ENCODE assay signal across 1 cellular context in genomic region chr1:235073331-235073967, GRCh38.
TF ChIP-seq lines count a peak whose summit lies in the region.

No MANE protein-coding gene starts in this region.

TF ChIP-seq in HepG2, 621 proteins besides CTCF, POLR2A, EP300 and RAD21 (continued from another document and continues in another):
- TF ChIP-seq ZNF775 (CRISPR knock-in tag; IDR thresholded peaks at IDR 0.05; ENCODE audit: borderline replicate concordance) (peak; percentile 52; the same call in 1 of the 2 replicates), MED8 (CRISPR knock-in tag; IDR thresholded peaks at IDR 0.05; ENCODE audit: insufficient replicate concordance) (peak; percentile 98), ZNF782 (CRISPR knock-in tag; IDR thresholded peaks at IDR 0.05; ENCODE audit: borderline replicate concordance) (no peak), SOX5 (CRISPR knock-in tag; IDR thresholded peaks at IDR 0.05; ENCODE audit: borderline replicate concordance) (peak; percentile 91), ZNF800 (CRISPR knock-in tag; IDR thresholded peaks at IDR 0.05) (no peak), CBX1 (IDR thresholded peaks at IDR 0.05; ENCODE audit: low read depth) (no peak), ZNF160 (CRISPR knock-in tag; IDR thresholded peaks at IDR 0.05) (no peak), SALL1 (CRISPR knock-in tag; IDR thresholded peaks at IDR 0.05) (peak; percentile 95), SIX1 (CRISPR knock-in tag; IDR thresholded peaks at IDR 0.05; ENCODE audit: borderline replicate concordance) (peak; percentile 93), SNAPC4 (CRISPR knock-in tag; IDR thresholded peaks at IDR 0.05) (0 out of 2 replicates have a peak, but pooled peaks have one; percentile 76), ZFY (CRISPR knock-in tag; IDR thresholded peaks at IDR 0.05) (peak; percentile 41), ZNF253 (CRISPR knock-in tag; IDR thresholded peaks at IDR 0.05; ENCODE audit: borderline replicate concordance) (peak; percentile 97; the same call in 1 of the 2 replicates), REXO4 (CRISPR knock-in tag; IDR thresholded peaks at IDR 0.05; ENCODE audit: borderline replicate concordance) (0 out of 2 replicates have a peak, but pooled peaks have one; percentile 50), GLMP (CRISPR knock-in tag; IDR thresholded peaks at IDR 0.05; ENCODE audit: borderline replicate concordance) (no peak), ZNF790 (CRISPR knock-in tag; IDR thresholded peaks at IDR 0.05; ENCODE audit: borderline replicate concordance) (0 out of 2 replicates have a peak, but pooled peaks have one; percentile 10), TOE1 (CRISPR knock-in tag; IDR thresholded peaks at IDR 0.05) (no peak), ZBTB4 (CRISPR knock-in tag; IDR thresholded peaks at IDR 0.05; ENCODE audit: borderline replicate concordance) (0 out of 2 replicates have a peak, but pooled peaks have one; percentile 32), CCAR2 (optimal IDR thresholded peaks at IDR 0.05; ENCODE audit: low read depth, low read length) (no peak), ZNF30 (CRISPR knock-in tag; IDR thresholded peaks at IDR 0.05) (no peak), ZNF121 (CRISPR knock-in tag; IDR thresholded peaks at IDR 0.05) (peak; percentile 73), NRL (CRISPR knock-in tag; IDR thresholded peaks at IDR 0.05; ENCODE audit: borderline replicate concordance) (peak; percentile 77; the same call in 1 of the 2 replicates), ZNF546 (CRISPR knock-in tag; conservative IDR thresholded peaks at IDR 0.05) (0 out of 2 replicates have a peak, but pooled peaks have one; percentile 55), MEF2D (CRISPR knock-in tag; IDR thresholded peaks at IDR 0.05) (peak; percentile 72; the same call in 1 of the 2 replicates), DNMT3B (CRISPR knock-in tag; conservative IDR thresholded peaks at IDR 0.05) (peak; percentile 60; the same call in 1 of the 2 replicates), PAXIP1 (CRISPR knock-in tag; conservative IDR thresholded peaks at IDR 0.05) (peak; percentile 86), ZKSCAN8 (CRISPR knock-in tag; IDR thresholded peaks at IDR 0.05; ENCODE audit: borderline replicate concordance) (peak; percentile 90), JUNB (CRISPR knock-in tag; IDR thresholded peaks at IDR 0.05; ENCODE audit: borderline replicate concordance) (no peak; the same call in 1 of the 2 replicates), NKX3-1 (CRISPR knock-in tag; IDR thresholded peaks at IDR 0.05) (no peak), RERE (CRISPR knock-in tag; IDR thresholded peaks at IDR 0.05; ENCODE audit: low read depth) (peak; percentile 89), POGK (CRISPR knock-in tag; conservative IDR thresholded peaks at IDR 0.05) (peak; percentile 97), RORA (CRISPR knock-in tag; IDR thresholded peaks at IDR 0.05) (no peak), JDP2 (CRISPR knock-in tag; IDR thresholded peaks at IDR 0.05; ENCODE audit: borderline replicate concordance) (no peak), THAP7 (CRISPR knock-in tag; IDR thresholded peaks at IDR 0.05) (no peak)
